In genomic region chr9:38546502-38547163, GRCh38 we compare ENCODE assay signal across 7 cellular contexts.
DNase-seq lines count a peak whose midpoint lies in the region; TF ChIP-seq lines count a peak whose summit lies in the region.
"Not testable (repeated sequence)": the region's sequence is repeated elsewhere in the genome, so short reads cannot be mapped to it uniquely, and the experiment has no call there.

No MANE protein-coding gene starts in this region.

- H3K4me1 Mint-ChIP-seq in activated CD4-positive, alpha-beta T cell treated with anti-CD3 and anti-CD28 coated beads, Interleukin-2, amount 10 ng/mL, durations not matched to agents 7 days and 5 days, result peaks cover 30% of the 10 kb centered on the region
- H3K4me1 Mint-ChIP-seq in activated T-cell treated with anti-CD3 and anti-CD28 coated beads, Interleukin-2, amount 50 U/mL, for 24 hours (ENCODE audit: low read depth), result peaks cover 36% of the 10 kb centered on the region
- peaks cover 26% of the 10 kb centered on the region for H3K4me1 Mint-ChIP-seq in activated naive CD4-positive, alpha-beta T cell treated with anti-CD3 and anti-CD28 coated beads, Interleukin-2, amount 10 ng/mL, durations not matched to agents 7 days and 5 days

- TF ChIP-seq POLR2A in esophagus muscularis mucosa (IDR thresholded peaks at IDR 0.05; ENCODE audit: low read depth), result not testable (repeated sequence)

- peak; percentile 89 for DNase-seq in Jurkat, Clone E6-1 (ENCODE audit: low read depth, low spot score)
- DNase-seq in activated CD4-positive, alpha-beta T cell treated with anti-CD3 and anti-CD28 coated beads, Interleukin-2, amount 10 ng/mL, durations not matched to agents 7 days and 5 days, result peak; percentile 68
- DNase-seq in activated T-cell treated with anti-CD3 and anti-CD28 coated beads, Interleukin-2, amount 50 U/mL, for 24 hours, result peak; percentile 40
- peak; percentile 71 for DNase-seq in activated naive CD4-positive, alpha-beta T cell treated with anti-CD3 and anti-CD28 coated beads, Interleukin-2, amount 10 ng/mL, durations not matched to agents 7 days and 5 days
- peak; percentile 57 for DNase-seq in esophagus muscularis mucosa (ENCODE audit: extremely low spot score)
- DNase-seq in stimulated activated CD4-positive, alpha-beta T cell treated with anti-CD3 and anti-CD28 coated beads, Interleukin-1b, Interleukin-23, amount 100 ng/mL, for 48 hours, result peak; percentile 30
- peak; percentile 3 for DNase-seq in stimulated activated CD8-positive, alpha-beta memory T cell treated with anti-CD3 and anti-CD28 coated beads, Interleukin-15, amount 100 ng/mL, for 1 hour (ENCODE audit: low read depth)

- intact Hi-C loops in esophagus muscularis mucosa (cut with DNase I), result not testable (repeated sequence)

- TF ChIP-seq EP300 in esophagus muscularis mucosa (IDR thresholded peaks at IDR 0.05), result not testable (repeated sequence)

- H3K9me3 ChIP-seq in esophagus muscularis mucosa, result not testable (repeated sequence)

- not testable (repeated sequence) for H3K36me3 ChIP-seq in esophagus muscularis mucosa

- WGBS in esophagus muscularis mucosa, result no CpG with 5 or more reads among the region's 2 CpGs

- H3K4me3 Mint-ChIP-seq in activated CD4-positive, alpha-beta T cell treated with anti-CD3 and anti-CD28 coated beads, Interleukin-2, amount 10 ng/mL, durations not matched to agents 7 days and 5 days, result peak overlapping the region; percentile 44
- H3K4me3 Mint-ChIP-seq in activated T-cell treated with anti-CD3 and anti-CD28 coated beads, Interleukin-2, amount 50 U/mL, for 24 hours; activated naive CD4-positive, alpha-beta T cell treated with anti-CD3 and anti-CD28 coated beads, Interleukin-2, amount 10 ng/mL, durations not matched to agents 7 days and 5 days: not testable (repeated sequence)

- peak overlapping the region; percentile 22; the same call in 1 of the 2 replicates for H3K4me3 ChIP-seq in Jurkat, Clone E6-1 (ENCODE audit: low read length)
- H3K4me3 ChIP-seq in esophagus muscularis mucosa, result not testable (repeated sequence)

- CTCF ChIA-PET in activated CD4-positive, alpha-beta T cell treated with anti-CD3 and anti-CD28 coated beads, Interleukin-2, amount 10 ng/mL, durations not matched to agents 7 days and 5 days (lab: Charles Lee); activated naive CD4-positive, alpha-beta T cell treated with anti-CD3 and anti-CD28 coated beads, Interleukin-2, amount 10 ng/mL, durations not matched to agents 7 days and 5 days (lab: Charles Lee): not testable (repeated sequence)

- not testable (repeated sequence) for H3K27ac ChIP-seq in esophagus muscularis mucosa (replicated peaks in 1 of 4)

- peak overlapping the region; percentile 93 for H3K27ac Mint-ChIP-seq in activated CD4-positive, alpha-beta T cell treated with anti-CD3 and anti-CD28 coated beads, Interleukin-2, amount 10 ng/mL, durations not matched to agents 7 days and 5 days
- H3K27ac Mint-ChIP-seq in activated T-cell treated with anti-CD3 and anti-CD28 coated beads, Interleukin-2, amount 50 U/mL, for 24 hours, result peak overlapping the region; percentile 84
- peak overlapping the region; percentile 88 for H3K27ac Mint-ChIP-seq in activated naive CD4-positive, alpha-beta T cell treated with anti-CD3 and anti-CD28 coated beads, Interleukin-2, amount 10 ng/mL, durations not matched to agents 7 days and 5 days

- H3K4me1 ChIP-seq in esophagus muscularis mucosa, result not testable (repeated sequence)

- POLR2A ChIA-PET in activated CD4-positive, alpha-beta T cell treated with anti-CD3 and anti-CD28 coated beads, Interleukin-2, amount 10 ng/mL, durations not matched to agents 7 days and 5 days (lab: Charles Lee), result not testable (repeated sequence)

- not testable (repeated sequence) for H3K27me3 Mint-ChIP-seq in activated CD4-positive, alpha-beta T cell treated with anti-CD3 and anti-CD28 coated beads, Interleukin-2, amount 10 ng/mL, durations not matched to agents 7 days and 5 days; activated T-cell treated with anti-CD3 and anti-CD28 coated beads, Interleukin-2, amount 50 U/mL, for 24 hours; activated naive CD4-positive, alpha-beta T cell treated with anti-CD3 and anti-CD28 coated beads, Interleukin-2, amount 10 ng/mL, durations not matched to agents 7 days and 5 days

- not testable (repeated sequence) for TF ChIP-seq CTCF in esophagus muscularis mucosa (IDR thresholded peaks at IDR 0.05)

- H3K36me3 Mint-ChIP-seq in activated CD4-positive, alpha-beta T cell treated with anti-CD3 and anti-CD28 coated beads, Interleukin-2, amount 10 ng/mL, durations not matched to agents 7 days and 5 days (ENCODE audit: low read depth); activated T-cell treated with anti-CD3 and anti-CD28 coated beads, Interleukin-2, amount 50 U/mL, for 24 hours (ENCODE audit: low read depth); activated naive CD4-positive, alpha-beta T cell treated with anti-CD3 and anti-CD28 coated beads, Interleukin-2, amount 10 ng/mL, durations not matched to agents 7 days and 5 days: not testable (repeated sequence)

- not testable (repeated sequence) for H3K27me3 ChIP-seq in esophagus muscularis mucosa

- not testable (repeated sequence) for H3K9me3 Mint-ChIP-seq in activated CD4-positive, alpha-beta T cell treated with anti-CD3 and anti-CD28 coated beads, Interleukin-2, amount 10 ng/mL, durations not matched to agents 7 days and 5 days; activated T-cell treated with anti-CD3 and anti-CD28 coated beads, Interleukin-2, amount 50 U/mL, for 24 hours; activated naive CD4-positive, alpha-beta T cell treated with anti-CD3 and anti-CD28 coated beads, Interleukin-2, amount 10 ng/mL, durations not matched to agents 7 days and 5 days

Comparison
In these comparisons a context has a peak if more than half of its experiments do, and no peak if none do; other contexts are left out.
1. DNase-seq: peak in every context shown above with its lines; median percentile 89 in Jurkat, Clone E6-1; 71 in activated naive CD4-positive, alpha-beta T cell treated with anti-CD3 and anti-CD28 coated beads, Interleukin-2, amount 10 ng/mL, durations not matched to agents 7 days and 5 days; 68 in activated CD4-positive, alpha-beta T cell treated with anti-CD3 and anti-CD28 coated beads, Interleukin-2, amount 10 ng/mL, durations not matched to agents 7 days and 5 days; 57 in esophagus muscularis mucosa; 40 in activated T-cell treated with anti-CD3 and anti-CD28 coated beads, Interleukin-2, amount 50 U/mL, for 24 hours; 30 in stimulated activated CD4-positive, alpha-beta T cell treated with anti-CD3 and anti-CD28 coated beads, Interleukin-1b, Interleukin-23, amount 100 ng/mL, for 48 hours; 3 in stimulated activated CD8-positive, alpha-beta memory T cell treated with anti-CD3 and anti-CD28 coated beads, Interleukin-15, amount 100 ng/mL, for 1 hour.